ENCODE assay signal across 15 cellular contexts in genomic region chr3:16817201-16817600, GRCh38.
"Had no signal": no experiment of that assay in that cellular context is flagged by ENCODE, and none has a peak within 500 bp of the region (broad histone marks: within the 10 kb centered on the region; RNA-seq: fewer than 3 reads in every experiment).

No MANE protein-coding gene starts in this region.

- H3K36me3 ChIP-seq: tibial nerve, uterus had no signal

- H3K9me3 ChIP-seq: uterus had no signal

- H3K4me1 ChIP-seq: parathyroid adenoma, tibial nerve, uterus had no signal

- H3K9ac ChIP-seq: parathyroid adenoma had no signal

- DNase-seq: activated CD4-positive, alpha-beta T cell treated with anti-CD3 and anti-CD28 coated beads, Interleukin-2, amount 10 ng/mL, durations not matched to agents 7 days and 5 days; activated CD8-positive, alpha-beta memory T cell treated with anti-CD3 and anti-CD28 coated beads for 24 hours; activated naive CD4-positive, alpha-beta T cell; activated naive CD8-positive, alpha-beta T cell treated with anti-CD3 and anti-CD28 coated beads, Interleukin-2, amount 10 ng/mL, durations not matched to agents 7 days and 5 days; anterior cingulate cortex; cortex of kidney; effector CD8-positive, alpha-beta T cell; mesenchymal stem cell; naive thymus-derived CD8-positive, alpha-beta T cell; stimulated activated CD4-positive, alpha-beta T cell treated with anti-CD3 and anti-CD28 coated beads, Interleukin-4, amount 100 ng/mL, for 1 hour; stimulated activated naive CD4-positive, alpha-beta T cell treated with Interleukin-2 at 50 U/mL for 16 hours; substantia nigra; uterus had no signal

- H3K27ac ChIP-seq: parathyroid adenoma, tibial nerve, uterus had no signal

- H3K79me2 ChIP-seq: parathyroid adenoma had no signal

- H3K27me3 ChIP-seq: tibial nerve, uterus had no signal

- H3K4me3 ChIP-seq: tibial nerve, uterus had no signal

- ATAC-seq: naive thymus-derived CD8-positive, alpha-beta T cell had no signal

- H2AFZ ChIP-seq: parathyroid adenoma had no signal
